Comparison of ENCODE assay signal across 9 cellular contexts in the genomic region with DNA sequence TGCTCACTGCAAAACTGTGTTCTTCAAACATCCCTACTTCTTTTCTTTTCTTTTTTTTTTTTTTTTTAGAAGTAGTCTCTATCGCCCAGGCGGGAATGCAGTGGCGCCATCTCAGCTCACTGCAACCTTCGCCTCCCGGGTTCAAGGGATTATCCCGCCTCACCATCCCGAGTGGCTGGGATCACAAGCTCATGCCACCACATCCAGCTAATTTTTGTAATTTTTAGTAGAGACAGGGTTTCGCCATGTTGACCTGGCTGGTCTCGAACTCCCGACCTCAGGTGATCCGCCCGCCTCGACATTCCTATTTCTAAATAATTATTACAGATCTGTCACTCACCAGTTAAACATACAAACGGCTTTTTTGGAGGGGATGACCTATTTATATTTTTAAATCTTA. TPM values are rescaled to one million over a fixed set of nuclear protein-coding genes. Genes with fewer than 3 reads are reported as not detected.
DNase-seq lines count a peak whose midpoint lies in the region; TF ChIP-seq lines count a peak whose summit lies in the region.
"Had no signal": no experiment of that assay in that cellular context is flagged by ENCODE, and none has a peak within 500 bp of the region (broad histone marks: within the 10 kb centered on the region; RNA-seq: fewer than 3 reads in every experiment).

No MANE protein-coding gene starts in this region.

- POLR2A ChIA-PET in activated CD4-positive, alpha-beta memory T cell treated with anti-CD3 and anti-CD28 coated beads for 36 hours (lab: Charles Lee): no interaction called here

- H3K27ac ChIP-seq in hepatocyte: peak overlapping the region; percentile 99
- peak overlapping the region in 15 of 21 experiments; percentile 93 to 100 (median 99) for H3K27ac ChIP-seq in skin epidermis

- no peaks in the 10 kb centered on the region for H3K27me3 Mint-ChIP-seq in activated CD4-positive, alpha-beta memory T cell treated with anti-CD3 and anti-CD28 coated beads for 36 hours

- H3K27me3 ChIP-seq in HAP-1 (ENCODE audit: low read depth) (no peaks in the 10 kb centered on the region), hepatocyte (no peaks in the 10 kb centered on the region)

- H3K4me3 Mint-ChIP-seq in activated CD4-positive, alpha-beta memory T cell treated with anti-CD3 and anti-CD28 coated beads for 36 hours: peak overlapping the region; percentile 96

- H3K79me2 ChIP-seq in hepatocyte: peaks cover 61% of the 10 kb centered on the region

- peak overlapping the region; percentile 90 for H3K4me2 ChIP-seq in hepatocyte

- H3K4me3 ChIP-seq in HAP-1: peak overlapping the region; percentile 92
- H3K4me3 ChIP-seq in hepatocyte: peak overlapping the region; percentile 93
- H3K4me3 ChIP-seq in skin epidermis: peak overlapping the region; percentile 67 to 96 (median 82)

- H3K4me1 ChIP-seq in HAP-1 (peaks cover 14% of the 10 kb centered on the region), hepatocyte (ENCODE audit: insufficient read depth) (peaks cover 12% of the 10 kb centered on the region)

- no peak for TF ChIP-seq CTCF in hepatocyte (IDR thresholded peaks at IDR 0.05; ENCODE audit: poor library complexity)

- DNase-seq in HAP-1 (ENCODE audit: low spot score in 2 of 2): no peak
- no peak for DNase-seq in activated CD4-positive, alpha-beta memory T cell treated with anti-CD3 and anti-CD28 coated beads for 36 hours
- DNase-seq in hepatocyte (ENCODE audit: low spot score): no peak
- DNase-seq in LoVo (ENCODE audit: low spot score): no peak
- DNase-seq in NCI-H187 treated with DMSO at 0.1 percent for 48 hours (lab: John Stamatoyannopoulos, UW): no peak
- DNase-seq in RPMI8226: no peak
- no peak for DNase-seq in NCI-H510A (lab: John Stamatoyannopoulos, UW)

- peak overlapping the region; percentile 87 for H2AFZ ChIP-seq in hepatocyte

- no peaks in the 10 kb centered on the region for H4K20me1 ChIP-seq in hepatocyte (ENCODE audit: insufficient read depth, poor library complexity, severe bottlenecking)

- peak overlapping the region; percentile 99 for H3K27ac Mint-ChIP-seq in activated CD4-positive, alpha-beta memory T cell treated with anti-CD3 and anti-CD28 coated beads for 36 hours

- peaks cover 5% of the 10 kb centered on the region for H3K36me3 ChIP-seq in HAP-1 (replicated peaks)
- no peaks in the 10 kb centered on the region for H3K36me3 ChIP-seq in hepatocyte (replicated peaks; ENCODE audit: insufficient read depth, low read depth)

- 65% methylated on average over 12 of the region's 14 CpGs for WGBS in hepatocyte (ENCODE audit: low lambda C conversion rate, missing lambda C conversion rate)

- H3K9me3 ChIP-seq in HAP-1 (no peaks in the 10 kb centered on the region), hepatocyte (ENCODE audit: low read depth) (no peaks in the 10 kb centered on the region)

- in situ Hi-C loops in HAP-1 (cut with MboI; ENCODE audit: low sequenced_read_pairs): no loop called here

- H3K9me3 Mint-ChIP-seq in activated CD4-positive, alpha-beta memory T cell treated with anti-CD3 and anti-CD28 coated beads for 36 hours: no peaks in the 10 kb centered on the region

- peaks cover 28% of the 10 kb centered on the region for H3K36me3 Mint-ChIP-seq in activated CD4-positive, alpha-beta memory T cell treated with anti-CD3 and anti-CD28 coated beads for 36 hours

- CTCF ChIA-PET in activated CD4-positive, alpha-beta memory T cell treated with anti-CD3 and anti-CD28 coated beads for 36 hours (lab: Charles Lee): interaction anchor here (13.2 kb wide), 1 partner anchor 95 kb away, joined by 257 read pairs; no protein-coding TSS in a partner anchor

- no peaks in the 10 kb centered on the region for H3K9me2 ChIP-seq in hepatocyte (replicated peaks; ENCODE audit: insufficient read depth)

- intact Hi-C loops in activated CD4-positive, alpha-beta memory T cell treated with anti-CD3 and anti-CD28 coated beads for 36 hours (cut with micrococcal nuclease): loop anchor here (10.0 kb wide), 2 partner anchors 257 to 1427 kb away; a partner anchor contains a TSS

- H3K4me1 Mint-ChIP-seq in activated CD4-positive, alpha-beta memory T cell treated with anti-CD3 and anti-CD28 coated beads for 36 hours (ENCODE audit: low read depth): peaks cover 54% of the 10 kb centered on the region

RNA-seq across cellular contexts. Expression of a gene that starts 1.0 kb away (rescaled TPM):
- 100 to 1,000 TPM; 175 to 180 TPM for total RNA-seq in activated CD4-positive, alpha-beta memory T cell treated with anti-CD3 and anti-CD28 coated beads for 36 hours
- 309 and 434 TPM in 2 replicates for total RNA-seq in hepatocyte
- 889 and 995 TPM in 2 replicates for polyA plus RNA-seq in hepatocyte

RNA-seq across cellular contexts. Expression of a gene that starts 11.4 kb away (rescaled TPM):
- 1 to 10 TPM in 1 of 2 experiments, under 1 TPM in 1; 0.53 to 1.3 TPM for total RNA-seq in activated CD4-positive, alpha-beta memory T cell treated with anti-CD3 and anti-CD28 coated beads for 36 hours
- 0.53 and 1.1 TPM in 2 replicates for total RNA-seq in hepatocyte
- polyA plus RNA-seq in hepatocyte: 0.95 and 1.1 TPM in 2 replicates
- total RNA-seq: SK-MEL-5 had no signal

RNA-seq across cellular contexts. Expression of a gene that starts 15.6 kb away (rescaled TPM):
- not detected for total RNA-seq in activated CD4-positive, alpha-beta memory T cell treated with anti-CD3 and anti-CD28 coated beads for 36 hours
- not detected in 2 replicates for total RNA-seq in hepatocyte
- 0.33 and 0.40 TPM in 2 replicates for polyA plus RNA-seq in hepatocyte
- total RNA-seq: SK-MEL-5 had no signal

RNA-seq across cellular contexts. Expression of a gene that starts 24.4 kb away (rescaled TPM):
- 10 to 100 TPM; 10.4 to 10.7 TPM for total RNA-seq in activated CD4-positive, alpha-beta memory T cell treated with anti-CD3 and anti-CD28 coated beads for 36 hours
- total RNA-seq in hepatocyte: 6.2 TPM in 2 replicates
- 18.8 and 21.1 TPM in 2 replicates for polyA plus RNA-seq in hepatocyte

RNA-seq across cellular contexts. Expression of a gene that starts 32.5 kb away (rescaled TPM):
- 1 to 10 TPM; 1.4 to 1.5 TPM for total RNA-seq in activated CD4-positive, alpha-beta memory T cell treated with anti-CD3 and anti-CD28 coated beads for 36 hours
- 0.93 TPM in 1 of 2 replicates, not detected in the other for total RNA-seq in hepatocyte
- polyA plus RNA-seq in hepatocyte: 2.4 and 3.6 TPM in 2 replicates
- total RNA-seq: SK-MEL-5 had no signal
